1 cellular context compared by ENCODE assay signal in the genomic region with DNA sequence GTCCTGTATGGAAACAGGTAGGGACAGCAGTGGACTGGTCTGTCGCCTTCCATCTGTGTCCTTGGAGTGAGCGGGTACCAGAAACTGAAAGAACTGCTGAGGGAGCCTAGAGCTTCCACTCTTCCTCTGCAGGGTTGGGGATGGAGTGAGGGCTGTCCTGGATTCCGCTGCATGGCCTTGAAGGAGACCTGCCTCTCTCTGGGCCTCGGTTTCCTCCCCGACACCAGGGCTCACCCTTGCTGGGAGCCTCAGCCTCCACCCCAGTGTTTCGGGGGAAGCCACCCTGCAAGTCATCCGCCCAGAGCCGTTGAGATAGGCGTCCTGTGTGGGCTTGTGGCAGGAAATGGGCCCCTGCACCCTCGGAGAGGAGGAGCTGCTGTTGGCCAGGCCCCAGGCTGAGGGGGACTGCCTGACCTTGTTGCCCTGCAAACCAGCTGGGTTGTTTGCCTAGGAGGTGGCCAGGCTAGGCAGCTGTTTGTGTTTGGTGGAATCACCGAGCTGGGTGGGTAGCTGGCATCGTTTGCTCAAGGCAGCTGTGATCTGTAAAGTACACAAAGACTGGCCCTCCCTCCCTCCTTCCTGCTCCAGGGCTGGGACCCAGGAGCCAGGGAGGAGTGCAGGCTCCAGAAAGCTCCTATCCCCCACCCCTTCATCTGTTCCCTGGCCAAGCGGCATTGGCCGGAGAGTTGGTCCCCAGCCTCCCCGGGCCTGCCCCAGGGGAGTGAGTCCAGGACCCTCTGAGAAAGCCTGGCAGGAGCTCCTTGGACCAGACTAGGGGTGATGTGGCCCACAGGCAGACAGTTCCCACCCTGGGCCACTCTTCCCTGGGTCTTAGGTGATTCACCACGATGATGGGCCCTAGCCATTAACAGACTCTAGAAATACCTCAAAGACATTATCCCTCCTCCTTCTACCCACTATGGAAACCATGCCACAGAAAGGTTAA.
TF ChIP-seq lines count a peak whose summit lies in the region.

No MANE protein-coding gene starts in this region.

TF ChIP-seq in GM23338, 12 proteins besides CTCF, POLR2A, EP300 and RAD21 (continued from another document):
- TF ChIP-seq STAT1 (IDR thresholded peaks at IDR 0.05; ENCODE audit: unreplicated experiment) (no peak), JUNB (IDR thresholded peaks at IDR 0.05; ENCODE audit: unreplicated experiment) (no peak), NANOG (IDR thresholded peaks at IDR 0.05; ENCODE audit: borderline replicate concordance) (no peak)
- TF ChIP-seq, protein P1, sequence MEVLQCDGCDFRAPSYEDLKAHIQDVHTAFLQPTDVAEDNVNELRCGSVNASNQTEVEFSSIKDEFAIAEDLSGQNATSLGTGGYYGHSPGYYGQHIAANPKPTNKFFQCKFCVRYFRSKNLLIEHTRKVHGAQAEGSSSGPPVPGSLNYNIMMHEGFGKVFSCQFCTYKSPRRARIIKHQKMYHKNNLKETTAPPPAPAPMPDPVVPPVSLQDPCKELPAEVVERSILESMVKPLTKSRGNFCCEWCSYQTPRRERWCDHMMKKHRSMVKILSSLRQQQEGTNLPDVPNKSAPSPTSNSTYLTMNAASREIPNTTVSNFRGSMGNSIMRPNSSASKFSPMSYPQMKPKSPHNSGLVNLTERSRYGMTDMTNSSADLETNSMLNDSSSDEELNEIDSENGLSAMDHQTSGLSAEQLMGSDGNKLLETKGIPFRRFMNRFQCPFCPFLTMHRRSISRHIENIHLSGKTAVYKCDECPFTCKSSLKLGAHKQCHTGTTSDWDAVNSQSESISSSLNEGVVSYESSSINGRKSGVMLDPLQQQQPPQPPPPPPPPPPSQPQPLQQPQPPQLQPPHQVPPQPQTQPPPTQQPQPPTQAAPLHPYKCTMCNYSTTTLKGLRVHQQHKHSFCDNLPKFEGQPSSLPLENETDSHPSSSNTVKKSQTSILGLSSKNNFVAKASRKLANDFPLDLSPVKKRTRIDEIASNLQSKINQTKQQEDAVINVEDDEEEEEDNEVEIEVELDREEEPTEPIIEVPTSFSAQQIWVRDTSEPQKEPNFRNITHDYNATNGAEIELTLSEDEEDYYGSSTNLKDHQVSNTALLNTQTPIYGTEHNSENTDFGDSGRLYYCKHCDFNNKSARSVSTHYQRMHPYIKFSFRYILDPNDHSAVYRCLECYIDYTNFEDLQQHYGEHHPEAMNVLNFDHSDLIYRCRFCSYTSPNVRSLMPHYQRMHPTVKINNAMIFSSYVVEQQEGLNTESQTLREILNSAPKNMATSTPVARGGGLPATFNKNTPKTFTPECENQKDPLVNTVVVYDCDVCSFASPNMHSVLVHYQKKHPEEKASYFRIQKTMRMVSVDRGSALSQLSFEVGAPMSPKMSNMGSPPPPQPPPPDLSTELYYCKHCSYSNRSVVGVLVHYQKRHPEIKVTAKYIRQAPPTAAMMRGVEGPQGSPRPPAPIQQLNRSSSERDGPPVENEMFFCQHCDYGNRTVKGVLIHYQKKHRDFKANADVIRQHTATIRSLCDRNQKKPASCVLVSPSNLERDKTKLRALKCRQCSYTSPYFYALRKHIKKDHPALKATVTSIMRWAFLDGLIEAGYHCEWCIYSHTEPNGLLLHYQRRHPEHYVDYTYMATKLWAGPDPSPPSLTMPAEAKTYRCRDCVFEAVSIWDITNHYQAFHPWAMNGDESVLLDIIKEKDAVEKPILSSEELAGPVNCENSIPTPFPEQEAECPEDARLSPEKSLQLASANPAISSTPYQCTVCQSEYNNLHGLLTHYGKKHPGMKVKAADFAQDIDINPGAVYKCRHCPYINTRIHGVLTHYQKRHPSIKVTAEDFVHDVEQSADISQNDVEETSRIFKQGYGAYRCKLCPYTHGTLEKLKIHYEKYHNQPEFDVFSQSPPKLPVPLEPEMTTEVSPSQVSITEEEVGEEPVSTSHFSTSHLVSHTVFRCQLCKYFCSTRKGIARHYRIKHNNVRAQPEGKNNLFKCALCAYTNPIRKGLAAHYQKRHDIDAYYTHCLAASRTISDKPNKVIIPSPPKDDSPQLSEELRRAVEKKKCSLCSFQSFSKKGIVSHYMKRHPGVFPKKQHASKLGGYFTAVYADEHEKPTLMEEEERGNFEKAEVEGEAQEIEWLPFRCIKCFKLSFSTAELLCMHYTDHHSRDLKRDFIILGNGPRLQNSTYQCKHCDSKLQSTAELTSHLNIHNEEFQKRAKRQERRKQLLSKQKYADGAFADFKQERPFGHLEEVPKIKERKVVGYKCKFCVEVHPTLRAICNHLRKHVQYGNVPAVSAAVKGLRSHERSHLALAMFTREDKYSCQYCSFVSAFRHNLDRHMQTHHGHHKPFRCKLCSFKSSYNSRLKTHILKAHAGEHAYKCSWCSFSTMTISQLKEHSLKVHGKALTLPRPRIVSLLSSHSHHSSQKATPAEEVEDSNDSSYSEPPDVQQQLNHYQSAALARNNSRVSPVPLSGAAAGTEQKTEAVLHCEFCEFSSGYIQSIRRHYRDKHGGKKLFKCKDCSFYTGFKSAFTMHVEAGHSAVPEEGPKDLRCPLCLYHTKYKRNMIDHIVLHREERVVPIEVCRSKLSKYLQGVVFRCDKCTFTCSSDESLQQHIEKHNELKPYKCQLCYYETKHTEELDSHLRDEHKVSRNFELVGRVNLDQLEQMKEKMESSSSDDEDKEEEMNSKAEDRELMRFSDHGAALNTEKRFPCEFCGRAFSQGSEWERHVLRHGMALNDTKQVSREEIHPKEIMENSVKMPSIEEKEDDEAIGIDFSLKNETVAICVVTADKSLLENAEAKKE (CRISPR knock-in tag; IDR thresholded peaks at IDR 0.05) = no peak
- TF ChIP-seq, protein P2, sequence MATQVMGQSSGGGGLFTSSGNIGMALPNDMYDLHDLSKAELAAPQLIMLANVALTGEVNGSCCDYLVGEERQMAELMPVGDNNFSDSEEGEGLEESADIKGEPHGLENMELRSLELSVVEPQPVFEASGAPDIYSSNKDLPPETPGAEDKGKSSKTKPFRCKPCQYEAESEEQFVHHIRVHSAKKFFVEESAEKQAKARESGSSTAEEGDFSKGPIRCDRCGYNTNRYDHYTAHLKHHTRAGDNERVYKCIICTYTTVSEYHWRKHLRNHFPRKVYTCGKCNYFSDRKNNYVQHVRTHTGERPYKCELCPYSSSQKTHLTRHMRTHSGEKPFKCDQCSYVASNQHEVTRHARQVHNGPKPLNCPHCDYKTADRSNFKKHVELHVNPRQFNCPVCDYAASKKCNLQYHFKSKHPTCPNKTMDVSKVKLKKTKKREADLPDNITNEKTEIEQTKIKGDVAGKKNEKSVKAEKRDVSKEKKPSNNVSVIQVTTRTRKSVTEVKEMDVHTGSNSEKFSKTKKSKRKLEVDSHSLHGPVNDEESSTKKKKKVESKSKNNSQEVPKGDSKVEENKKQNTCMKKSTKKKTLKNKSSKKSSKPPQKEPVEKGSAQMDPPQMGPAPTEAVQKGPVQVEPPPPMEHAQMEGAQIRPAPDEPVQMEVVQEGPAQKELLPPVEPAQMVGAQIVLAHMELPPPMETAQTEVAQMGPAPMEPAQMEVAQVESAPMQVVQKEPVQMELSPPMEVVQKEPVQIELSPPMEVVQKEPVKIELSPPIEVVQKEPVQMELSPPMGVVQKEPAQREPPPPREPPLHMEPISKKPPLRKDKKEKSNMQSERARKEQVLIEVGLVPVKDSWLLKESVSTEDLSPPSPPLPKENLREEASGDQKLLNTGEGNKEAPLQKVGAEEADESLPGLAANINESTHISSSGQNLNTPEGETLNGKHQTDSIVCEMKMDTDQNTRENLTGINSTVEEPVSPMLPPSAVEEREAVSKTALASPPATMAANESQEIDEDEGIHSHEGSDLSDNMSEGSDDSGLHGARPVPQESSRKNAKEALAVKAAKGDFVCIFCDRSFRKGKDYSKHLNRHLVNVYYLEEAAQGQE (IDR thresholded peaks at IDR 0.05; ENCODE audit: unreplicated experiment) = no peak
